Comparison of ENCODE assay signal across 1 cellular context in the genomic region with DNA sequence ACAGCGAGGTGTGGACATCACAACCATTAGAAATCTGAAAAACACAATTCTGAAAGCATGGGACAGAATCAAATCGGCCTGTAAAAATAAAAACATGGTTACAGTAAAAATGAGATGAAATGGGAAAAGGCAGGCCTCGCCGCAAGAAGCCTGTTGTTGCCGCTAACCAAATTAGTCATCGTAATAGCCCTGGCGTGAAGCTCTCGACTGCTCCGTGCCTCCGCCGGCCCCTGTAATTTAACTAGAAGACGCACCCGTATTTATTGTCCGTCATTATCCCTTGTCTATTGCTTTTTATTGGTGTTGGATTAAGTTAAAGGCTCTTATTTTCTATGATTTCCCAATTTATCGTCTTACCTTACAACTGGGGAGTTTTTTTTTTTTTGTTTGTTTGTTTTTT.
TF ChIP-seq lines count a peak whose summit lies in the region.

No MANE protein-coding gene starts in this region.

TF ChIP-seq in WTC11, 78 proteins besides CTCF, POLR2A, EP300 and RAD21 (continued from another document):
- TF ChIP-seq, protein P1, sequence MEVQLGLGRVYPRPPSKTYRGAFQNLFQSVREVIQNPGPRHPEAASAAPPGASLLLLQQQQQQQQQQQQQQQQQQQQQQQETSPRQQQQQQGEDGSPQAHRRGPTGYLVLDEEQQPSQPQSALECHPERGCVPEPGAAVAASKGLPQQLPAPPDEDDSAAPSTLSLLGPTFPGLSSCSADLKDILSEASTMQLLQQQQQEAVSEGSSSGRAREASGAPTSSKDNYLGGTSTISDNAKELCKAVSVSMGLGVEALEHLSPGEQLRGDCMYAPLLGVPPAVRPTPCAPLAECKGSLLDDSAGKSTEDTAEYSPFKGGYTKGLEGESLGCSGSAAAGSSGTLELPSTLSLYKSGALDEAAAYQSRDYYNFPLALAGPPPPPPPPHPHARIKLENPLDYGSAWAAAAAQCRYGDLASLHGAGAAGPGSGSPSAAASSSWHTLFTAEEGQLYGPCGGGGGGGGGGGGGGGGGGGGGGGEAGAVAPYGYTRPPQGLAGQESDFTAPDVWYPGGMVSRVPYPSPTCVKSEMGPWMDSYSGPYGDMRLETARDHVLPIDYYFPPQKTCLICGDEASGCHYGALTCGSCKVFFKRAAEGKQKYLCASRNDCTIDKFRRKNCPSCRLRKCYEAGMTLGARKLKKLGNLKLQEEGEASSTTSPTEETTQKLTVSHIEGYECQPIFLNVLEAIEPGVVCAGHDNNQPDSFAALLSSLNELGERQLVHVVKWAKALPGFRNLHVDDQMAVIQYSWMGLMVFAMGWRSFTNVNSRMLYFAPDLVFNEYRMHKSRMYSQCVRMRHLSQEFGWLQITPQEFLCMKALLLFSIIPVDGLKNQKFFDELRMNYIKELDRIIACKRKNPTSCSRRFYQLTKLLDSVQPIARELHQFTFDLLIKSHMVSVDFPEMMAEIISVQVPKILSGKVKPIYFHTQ (CRISPR knock-in tag; IDR thresholded peaks at IDR 0.05) = no peak
- TF ChIP-seq CREB1 (CRISPR knock-in tag; IDR thresholded peaks at IDR 0.05) (no peak), ESRRA (CRISPR knock-in tag; IDR thresholded peaks at IDR 0.05; ENCODE audit: borderline replicate concordance) (no peak), SMAD3 (CRISPR knock-in tag; IDR thresholded peaks at IDR 0.05; ENCODE audit: borderline replicate concordance) (no peak), E2F5 (CRISPR knock-in tag; IDR thresholded peaks at IDR 0.05) (no peak), ZBTB21 (CRISPR knock-in tag; IDR thresholded peaks at IDR 0.05; ENCODE audit: borderline replicate concordance) (no peak), ELF4 (CRISPR knock-in tag; IDR thresholded peaks at IDR 0.05; ENCODE audit: low read depth) (no peak), ZNF263 (CRISPR knock-in tag; IDR thresholded peaks at IDR 0.05; ENCODE audit: low read depth) (no peak)
- TF ChIP-seq, protein P2, sequence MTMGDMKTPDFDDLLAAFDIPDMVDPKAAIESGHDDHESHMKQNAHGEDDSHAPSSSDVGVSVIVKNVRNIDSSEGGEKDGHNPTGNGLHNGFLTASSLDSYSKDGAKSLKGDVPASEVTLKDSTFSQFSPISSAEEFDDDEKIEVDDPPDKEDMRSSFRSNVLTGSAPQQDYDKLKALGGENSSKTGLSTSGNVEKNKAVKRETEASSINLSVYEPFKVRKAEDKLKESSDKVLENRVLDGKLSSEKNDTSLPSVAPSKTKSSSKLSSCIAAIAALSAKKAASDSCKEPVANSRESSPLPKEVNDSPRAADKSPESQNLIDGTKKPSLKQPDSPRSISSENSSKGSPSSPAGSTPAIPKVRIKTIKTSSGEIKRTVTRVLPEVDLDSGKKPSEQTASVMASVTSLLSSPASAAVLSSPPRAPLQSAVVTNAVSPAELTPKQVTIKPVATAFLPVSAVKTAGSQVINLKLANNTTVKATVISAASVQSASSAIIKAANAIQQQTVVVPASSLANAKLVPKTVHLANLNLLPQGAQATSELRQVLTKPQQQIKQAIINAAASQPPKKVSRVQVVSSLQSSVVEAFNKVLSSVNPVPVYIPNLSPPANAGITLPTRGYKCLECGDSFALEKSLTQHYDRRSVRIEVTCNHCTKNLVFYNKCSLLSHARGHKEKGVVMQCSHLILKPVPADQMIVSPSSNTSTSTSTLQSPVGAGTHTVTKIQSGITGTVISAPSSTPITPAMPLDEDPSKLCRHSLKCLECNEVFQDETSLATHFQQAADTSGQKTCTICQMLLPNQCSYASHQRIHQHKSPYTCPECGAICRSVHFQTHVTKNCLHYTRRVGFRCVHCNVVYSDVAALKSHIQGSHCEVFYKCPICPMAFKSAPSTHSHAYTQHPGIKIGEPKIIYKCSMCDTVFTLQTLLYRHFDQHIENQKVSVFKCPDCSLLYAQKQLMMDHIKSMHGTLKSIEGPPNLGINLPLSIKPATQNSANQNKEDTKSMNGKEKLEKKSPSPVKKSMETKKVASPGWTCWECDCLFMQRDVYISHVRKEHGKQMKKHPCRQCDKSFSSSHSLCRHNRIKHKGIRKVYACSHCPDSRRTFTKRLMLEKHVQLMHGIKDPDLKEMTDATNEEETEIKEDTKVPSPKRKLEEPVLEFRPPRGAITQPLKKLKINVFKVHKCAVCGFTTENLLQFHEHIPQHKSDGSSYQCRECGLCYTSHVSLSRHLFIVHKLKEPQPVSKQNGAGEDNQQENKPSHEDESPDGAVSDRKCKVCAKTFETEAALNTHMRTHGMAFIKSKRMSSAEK (CRISPR knock-in tag; IDR thresholded peaks at IDR 0.05; ENCODE audit: borderline replicate concordance) = no peak
